ENCODE assay signal across 9 cellular contexts in the genomic region with DNA sequence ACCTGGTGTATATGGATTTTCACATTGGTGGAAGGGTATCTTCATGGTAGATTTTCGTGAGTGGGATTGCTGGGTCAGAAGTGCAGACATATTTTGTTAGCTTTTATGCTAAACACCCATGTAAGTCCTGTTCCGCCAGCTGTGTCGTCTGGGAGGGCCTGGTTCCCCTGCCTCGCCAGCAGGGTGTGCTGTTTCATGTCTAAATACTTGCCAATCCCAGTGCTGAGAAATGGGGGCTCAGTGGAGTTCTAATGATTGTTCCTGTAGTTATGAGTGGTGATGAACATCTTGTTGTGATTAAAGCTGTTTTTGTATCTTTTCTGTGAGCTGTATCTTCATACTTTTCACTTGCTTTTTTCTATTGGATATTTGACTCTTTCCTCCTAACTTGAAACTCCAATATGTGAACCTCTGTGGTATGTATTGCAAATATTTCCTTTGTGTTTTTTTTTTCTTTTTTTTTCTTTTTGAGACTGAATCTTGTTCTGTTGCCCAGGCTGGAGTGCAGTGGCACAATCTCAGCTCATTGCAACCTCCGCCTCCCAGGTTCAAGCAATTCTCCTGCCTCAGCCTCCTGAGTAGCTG. TPM values are rescaled to one million over a fixed set of nuclear protein-coding genes. Genes with fewer than 3 reads are reported as not detected.
DNase-seq lines count a peak whose midpoint lies in the region; ATAC-seq and TF ChIP-seq lines count a peak whose summit lies in the region.
"Had no signal": no experiment of that assay in that cellular context is flagged by ENCODE, and none has a peak within 500 bp of the region (broad histone marks: within the 10 kb centered on the region; RNA-seq: fewer than 3 reads in every experiment).

No MANE protein-coding gene starts in this region.

- H3K27ac ChIP-seq in esophagus muscularis mucosa (replicated peaks in 1 of 4) = no peak overlapping the region

- no peaks in the 10 kb centered on the region for H3K9me3 Mint-ChIP-seq in activated CD4-positive, alpha-beta T cell treated with anti-CD3 and anti-CD28 coated beads for 36 hours (ENCODE audit: low read depth)

- H3K9me3 ChIP-seq in esophagus muscularis mucosa = no peaks in the 10 kb centered on the region

- no peak overlapping the region for H3K4me3 Mint-ChIP-seq in activated CD4-positive, alpha-beta T cell treated with anti-CD3 and anti-CD28 coated beads for 36 hours

- H3K4me1 ChIP-seq in esophagus muscularis mucosa = peaks cover 0 to 44% (median 21%) of the 10 kb centered on the region in 4 donors

- H3K36me3 Mint-ChIP-seq in activated CD4-positive, alpha-beta T cell treated with anti-CD3 and anti-CD28 coated beads for 36 hours (ENCODE audit: low read depth) = peaks cover 3% of the 10 kb centered on the region

- H3K4me1 Mint-ChIP-seq in activated CD4-positive, alpha-beta T cell treated with anti-CD3 and anti-CD28 coated beads for 36 hours = peaks cover 5% of the 10 kb centered on the region

- ATAC-seq in activated CD4-positive, alpha-beta T cell treated with anti-CD3 and anti-CD28 coated beads for 36 hours = peak; percentile 80
- ATAC-seq in GM21390 (IDR thresholded peaks at IDR 0.05; ENCODE audit: unreplicated experiment) (no peak), HG02623 (IDR thresholded peaks at IDR 0.05; ENCODE audit: unreplicated experiment) (no peak)

- CTCF ChIA-PET in activated CD4-positive, alpha-beta T cell treated with anti-CD3 and anti-CD28 coated beads for 36 hours (lab: Charles Lee) = interaction anchor here (0.5 to 2.0 kb wide), 10 partner anchors 21 to 1250 kb away, joined by 3 to 19 read pairs (median 4); a partner anchor contains a TSS

- intact Hi-C loops in activated CD4-positive, alpha-beta T cell treated with anti-CD3 and anti-CD28 coated beads for 36 hours (cut with DNase I, micrococcal nuclease) = loop anchor here (1.0 to 2.0 kb wide), 2 partner anchors 29 to 30 kb away; no protein-coding TSS in a partner anchor
- intact Hi-C loops in esophagus muscularis mucosa (cut with DNase I) = no loop called here

- H3K4me3 ChIP-seq in esophagus muscularis mucosa = no peak overlapping the region
- H3K4me3 ChIP-seq: skin epidermis had no signal

- peak; percentile 53 to 73 (median 56) for TF ChIP-seq CTCF in esophagus muscularis mucosa (IDR thresholded peaks at IDR 0.05)

- no peak for TF ChIP-seq EP300 in Ishikawa (IDR thresholded peaks at IDR 0.05; ENCODE audit: borderline replicate concordance)
- no peak for TF ChIP-seq EP300 in esophagus muscularis mucosa (IDR thresholded peaks at IDR 0.05)

- 70% methylated on average over 5 of the region's 5 CpGs for WGBS in esophagus muscularis mucosa

- POLR2A ChIA-PET in activated CD4-positive, alpha-beta T cell treated with anti-CD3 and anti-CD28 coated beads for 36 hours (lab: Charles Lee) = no interaction called here

- H3K27me3 Mint-ChIP-seq in activated CD4-positive, alpha-beta T cell treated with anti-CD3 and anti-CD28 coated beads for 36 hours = no peaks in the 10 kb centered on the region

- DNase-seq in EL = peak; percentile 66
- peak; percentile 66 for DNase-seq in activated CD4-positive, alpha-beta T cell treated with anti-CD3 and anti-CD28 coated beads for 36 hours
- no peak for DNase-seq in esophagus muscularis mucosa (ENCODE audit: extremely low spot score)
- peak; percentile 16 for DNase-seq in pons (ENCODE audit: low spot score)
- no peak for DNase-seq in NOMO-1 treated with DMSO at 0.1 percent for 48 hours (lab: John Stamatoyannopoulos, UW; ENCODE audit: unreplicated experiment)

- H3K27ac Mint-ChIP-seq in activated CD4-positive, alpha-beta T cell treated with anti-CD3 and anti-CD28 coated beads for 36 hours = no peak overlapping the region

- TF ChIP-seq RAD21 in Ishikawa (IDR thresholded peaks at IDR 0.05; ENCODE audit: low read depth) = peak; percentile 46

- no peak for TF ChIP-seq POLR2A in esophagus muscularis mucosa (IDR thresholded peaks at IDR 0.05; ENCODE audit: low read depth)

- H3K36me3 ChIP-seq in esophagus muscularis mucosa = peaks cover 0 to 23% (median 13%) of the 10 kb centered on the region in 4 donors

- no peaks in the 10 kb centered on the region for H3K27me3 ChIP-seq in esophagus muscularis mucosa

TF ChIP-seq in Ishikawa, 13 proteins besides CTCF, POLR2A, EP300 and RAD21:
- TF ChIP-seq, protein P1, sequence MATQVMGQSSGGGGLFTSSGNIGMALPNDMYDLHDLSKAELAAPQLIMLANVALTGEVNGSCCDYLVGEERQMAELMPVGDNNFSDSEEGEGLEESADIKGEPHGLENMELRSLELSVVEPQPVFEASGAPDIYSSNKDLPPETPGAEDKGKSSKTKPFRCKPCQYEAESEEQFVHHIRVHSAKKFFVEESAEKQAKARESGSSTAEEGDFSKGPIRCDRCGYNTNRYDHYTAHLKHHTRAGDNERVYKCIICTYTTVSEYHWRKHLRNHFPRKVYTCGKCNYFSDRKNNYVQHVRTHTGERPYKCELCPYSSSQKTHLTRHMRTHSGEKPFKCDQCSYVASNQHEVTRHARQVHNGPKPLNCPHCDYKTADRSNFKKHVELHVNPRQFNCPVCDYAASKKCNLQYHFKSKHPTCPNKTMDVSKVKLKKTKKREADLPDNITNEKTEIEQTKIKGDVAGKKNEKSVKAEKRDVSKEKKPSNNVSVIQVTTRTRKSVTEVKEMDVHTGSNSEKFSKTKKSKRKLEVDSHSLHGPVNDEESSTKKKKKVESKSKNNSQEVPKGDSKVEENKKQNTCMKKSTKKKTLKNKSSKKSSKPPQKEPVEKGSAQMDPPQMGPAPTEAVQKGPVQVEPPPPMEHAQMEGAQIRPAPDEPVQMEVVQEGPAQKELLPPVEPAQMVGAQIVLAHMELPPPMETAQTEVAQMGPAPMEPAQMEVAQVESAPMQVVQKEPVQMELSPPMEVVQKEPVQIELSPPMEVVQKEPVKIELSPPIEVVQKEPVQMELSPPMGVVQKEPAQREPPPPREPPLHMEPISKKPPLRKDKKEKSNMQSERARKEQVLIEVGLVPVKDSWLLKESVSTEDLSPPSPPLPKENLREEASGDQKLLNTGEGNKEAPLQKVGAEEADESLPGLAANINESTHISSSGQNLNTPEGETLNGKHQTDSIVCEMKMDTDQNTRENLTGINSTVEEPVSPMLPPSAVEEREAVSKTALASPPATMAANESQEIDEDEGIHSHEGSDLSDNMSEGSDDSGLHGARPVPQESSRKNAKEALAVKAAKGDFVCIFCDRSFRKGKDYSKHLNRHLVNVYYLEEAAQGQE (IDR thresholded peaks at IDR 0.05; ENCODE audit: low read depth) = no peak
- no peak for TF ChIP-seq EGR1 (IDR thresholded peaks at IDR 0.05)
- TF ChIP-seq TCF12 (IDR thresholded peaks at IDR 0.05; ENCODE audit: low read depth) = no peak
- TF ChIP-seq NFIC (IDR thresholded peaks at IDR 0.05) = no peak
- TF ChIP-seq, protein P2, sequence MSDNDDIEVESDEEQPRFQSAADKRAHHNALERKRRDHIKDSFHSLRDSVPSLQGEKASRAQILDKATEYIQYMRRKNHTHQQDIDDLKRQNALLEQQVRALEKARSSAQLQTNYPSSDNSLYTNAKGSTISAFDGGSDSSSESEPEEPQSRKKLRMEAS (IDR thresholded peaks at IDR 0.05) = no peak
- TF ChIP-seq TEAD4 (IDR thresholded peaks at IDR 0.05) = no peak
- TF ChIP-seq, protein P3, sequence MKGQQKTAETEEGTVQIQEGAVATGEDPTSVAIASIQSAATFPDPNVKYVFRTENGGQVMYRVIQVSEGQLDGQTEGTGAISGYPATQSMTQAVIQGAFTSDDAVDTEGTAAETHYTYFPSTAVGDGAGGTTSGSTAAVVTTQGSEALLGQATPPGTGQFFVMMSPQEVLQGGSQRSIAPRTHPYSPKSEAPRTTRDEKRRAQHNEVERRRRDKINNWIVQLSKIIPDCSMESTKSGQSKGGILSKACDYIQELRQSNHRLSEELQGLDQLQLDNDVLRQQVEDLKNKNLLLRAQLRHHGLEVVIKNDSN (IDR thresholded peaks at IDR 0.05) = no peak
- no peak for TF ChIP-seq YY1 (IDR thresholded peaks at IDR 0.05; ENCODE audit: low read depth)
- TF ChIP-seq TAF1 (IDR thresholded peaks at IDR 0.05; ENCODE audit: low read depth) = no peak
- TF ChIP-seq CREB1 (IDR thresholded peaks at IDR 0.05; ENCODE audit: low read depth) = no peak
- TF ChIP-seq CEBPB (IDR thresholded peaks at IDR 0.05) = no peak
- no peak for TF ChIP-seq ZBTB7A (IDR thresholded peaks at IDR 0.05; ENCODE audit: low read depth)
- no peak for TF ChIP-seq FOXM1 (IDR thresholded peaks at IDR 0.05; ENCODE audit: borderline replicate concordance, low read depth)

RNA-seq across cellular contexts. Expression of a gene that starts 32.7 kb away (rescaled TPM):
- 10 to 100 TPM; 33.9 to 35.8 TPM for total RNA-seq in activated CD4-positive, alpha-beta T cell treated with anti-CD3 and anti-CD28 coated beads for 36 hours
- total RNA-seq in esophagus muscularis mucosa = 10 to 100 TPM; 26.0 to 51.2 (median 34.2) TPM

Comparison
In these comparisons a context has a peak if more than half of its experiments do, and no peak if none do; other contexts are left out.
1. DNase-seq: peak in EL (single experiment), activated CD4-positive, alpha-beta T cell treated with anti-CD3 and anti-CD28 coated beads for 36 hours (single experiment) and pons (single experiment); none in esophagus muscularis mucosa (single experiment) and NOMO-1 treated with DMSO at 0.1 percent for 48 hours (single experiment).